9 cellular contexts compared by ENCODE assay signal in the genomic region with DNA sequence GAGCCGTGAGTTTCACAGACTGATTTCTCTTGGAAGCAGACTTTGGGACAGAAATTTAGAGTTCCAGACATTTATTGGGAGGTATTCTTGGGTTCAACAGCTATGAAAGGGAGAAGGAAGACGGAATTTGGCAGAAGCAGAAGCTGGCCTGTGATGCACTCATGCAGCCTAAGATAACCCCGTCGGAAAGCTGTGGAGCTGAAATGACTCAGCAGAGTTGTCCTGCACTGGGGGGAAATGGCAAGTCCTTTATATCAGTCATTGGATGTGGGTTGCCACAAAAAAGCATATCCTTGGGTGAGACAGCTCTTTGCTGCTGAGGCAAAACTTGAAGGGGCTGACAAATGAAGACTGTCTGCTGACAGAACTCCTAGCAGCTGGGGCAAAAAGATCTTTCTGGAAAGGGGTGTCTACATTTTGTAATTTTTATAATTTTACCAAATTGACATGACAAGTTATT. TPM values are rescaled to one million over a fixed set of nuclear protein-coding genes. Genes with fewer than 3 reads are reported as not detected.
DNase-seq lines count a peak whose midpoint lies in the region; ATAC-seq and TF ChIP-seq lines count a peak whose summit lies in the region.
"Had no signal": no experiment of that assay in that cellular context is flagged by ENCODE, and none has a peak within 500 bp of the region (broad histone marks: within the 10 kb centered on the region; RNA-seq: fewer than 3 reads in every experiment).

No MANE protein-coding gene starts in this region.

- peak overlapping the region; percentile 10 for H3K9ac ChIP-seq in skeletal muscle satellite cell (ENCODE audit: low read depth, low read length)

- TF ChIP-seq CTCF in OCI-LY7 (conservative IDR thresholded peaks at IDR 0.05; ENCODE audit: low read length) (no peak), fibroblast of mammary gland (conservative IDR thresholded peaks at IDR 0.05; ENCODE audit: control insufficient read depth, insufficient read depth, low read depth, low read length) (no peak), type B pancreatic cell (conservative IDR thresholded peaks at IDR 0.05) (no peak)

- H3K4me2 ChIP-seq in OCI-LY7 (ENCODE audit: low read length) (no peak overlapping the region), skeletal muscle satellite cell (ENCODE audit: low read length) (peak overlapping the region; percentile 32)

- POLR2A ChIA-PET in OCI-LY7 (lab: Charles Lee), result interaction anchor here (0.8 kb wide), 1 partner anchor 17 kb away, joined by 3 read pairs; no protein-coding TSS in a partner anchor

- no peaks in the 10 kb centered on the region for H3K36me3 ChIP-seq in OCI-LY7 (ENCODE audit: insufficient read depth, low read length)
- H3K36me3 ChIP-seq in skeletal muscle satellite cell (ENCODE audit: insufficient read depth, low read length), result no peaks in the 10 kb centered on the region

- no peak overlapping the region for H3K27ac Mint-ChIP-seq in type B pancreatic cell
- H3K27ac Mint-ChIP-seq: nephron had no signal

- no peak overlapping the region for H3K27ac ChIP-seq in OCI-LY7 (ENCODE audit: low read depth, low read length, poor library complexity, severe bottlenecking)

- H3K4me3 ChIP-seq in OCI-LY7 (ENCODE audit: low read depth, low read length, poor library complexity, severe bottlenecking), result no peak overlapping the region
- no peak overlapping the region for H3K4me3 ChIP-seq in fibroblast of mammary gland (ENCODE audit: control insufficient read depth, low read depth, low read length)
- no peak overlapping the region for H3K4me3 ChIP-seq in skeletal muscle satellite cell (ENCODE audit: low read length)

- H3K27me3 Mint-ChIP-seq in type B pancreatic cell, result no peaks in the 10 kb centered on the region

- DNase-seq in stimulated activated CD4-positive, alpha-beta T cell treated with anti-CD3 and anti-CD28 coated beads, Interleukin-15, amount 100 ng/mL, for 24 hours, result peak; percentile 43
- DNase-seq in stimulated activated CD4-positive, alpha-beta T cell treated with anti-CD3 and anti-CD28 coated beads, Interleukin-12 subunit alpha, Interleukin-12 subunit beta, amount 100 ng/mL, for 4 hours, result no peak
- DNase-seq in OCI-LY7 (ENCODE audit: low spot score) (no peak), fibroblast of mammary gland (ENCODE audit: low read depth) (peak; percentile 88), NCI-H146 treated with DMSO at 0.1 percent for 48 hours (lab: John Stamatoyannopoulos, UW; ENCODE audit: unreplicated experiment) (no peak), type B pancreatic cell (ENCODE audit: extremely low spot score, unreplicated experiment) (no peak)

- H4K20me1 ChIP-seq in OCI-LY7 (ENCODE audit: insufficient read depth, low read length), result no peaks in the 10 kb centered on the region

- no peaks in the 10 kb centered on the region for H3K79me2 ChIP-seq in OCI-LY7 (ENCODE audit: insufficient read depth, low read depth, low read length)

- no peaks in the 10 kb centered on the region for H3K36me3 Mint-ChIP-seq in type B pancreatic cell

- H3K9me3 Mint-ChIP-seq in type B pancreatic cell, result no peaks in the 10 kb centered on the region
- H3K9me3 Mint-ChIP-seq: nephron had no signal

- no peaks in the 10 kb centered on the region for H3K9me2 ChIP-seq in OCI-LY7 (ENCODE audit: insufficient read depth, low read length)

- H3K9me3 ChIP-seq in OCI-LY7 (ENCODE audit: low read length) (no peaks in the 10 kb centered on the region), skeletal muscle satellite cell (replicated peaks; ENCODE audit: low read length) (no peaks in the 10 kb centered on the region)

- 0 out of 2 replicates have a peak overlapping the region, but pooled peaks have one; percentile 41 for H2AFZ ChIP-seq in OCI-LY7 (ENCODE audit: low read length)

- no TSS peak for BruUV-seq in OCI-LY7 (replicated peaks; lab: Mats Ljungman, UMichigan)

- intact Hi-C loops in OCI-LY7 (cut with micrococcal nuclease; ENCODE audit: unreplicated experiment), result no loop called here

- no peak overlapping the region for H3K4me3 Mint-ChIP-seq in type B pancreatic cell
- H3K4me3 Mint-ChIP-seq: nephron had no signal

- no peaks in the 10 kb centered on the region for H3K27me3 ChIP-seq in skeletal muscle satellite cell (ENCODE audit: control insufficient read depth, insufficient read depth, low read length)

- no peak for ATAC-seq in GM18520 (IDR thresholded peaks at IDR 0.05; ENCODE audit: unreplicated experiment)

- CTCF ChIA-PET in OCI-LY7 (lab: Charles Lee; ENCODE audit: unreplicated experiment), result no interaction called here

- H3K4me1 Mint-ChIP-seq in type B pancreatic cell (ENCODE audit: unreplicated experiment), result peaks cover 15% of the 10 kb centered on the region
- H3K4me1 Mint-ChIP-seq: nephron had no signal

- H3K4me1 ChIP-seq in OCI-LY7 (ENCODE audit: insufficient read depth, low read length, poor library complexity, severe bottlenecking) (no peaks in the 10 kb centered on the region), skeletal muscle satellite cell (ENCODE audit: control insufficient read depth, insufficient read depth, low read length) (peaks cover 6% of the 10 kb centered on the region)

RNA-seq across cellular contexts. Expression of gene MICU1, which starts 11.5 kb away (rescaled TPM):
- total RNA-seq in OCI-LY7 (2014; rRNA removed; shearing (Covaris generic)), result 27.0 and 27.2 TPM in 2 replicates
- total RNA-seq in OCI-LY7 (2022), result 33.0 and 33.6 TPM in 2 replicates
- total RNA-seq in skeletal muscle satellite cell (2012; rRNA removed), result 33.4 and 43.6 TPM in 2 replicates
- total RNA-seq in type B pancreatic cell (ENCODE audit: low replicate concordance), result 36.9 and 40.3 TPM in 2 replicates

RNA-seq across cellular contexts. Expression of gene MCU, which starts 54.5 kb away (rescaled TPM):
- total RNA-seq in OCI-LY7 (2014; rRNA removed; shearing (Covaris generic)), result 7.7 and 9.9 TPM in 2 replicates
- 9.4 and 17.6 TPM in 2 replicates for total RNA-seq in OCI-LY7 (2022)
- total RNA-seq in skeletal muscle satellite cell (2012; rRNA removed), result 30.9 and 40.0 TPM in 2 replicates
- total RNA-seq in type B pancreatic cell (ENCODE audit: low replicate concordance), result 26.0 and 27.0 TPM in 2 replicates

Comparison
In these comparisons a context has a peak if more than half of its experiments do, and no peak if none do; other contexts are left out.
1. DNase-seq: peak in stimulated activated CD4-positive, alpha-beta T cell treated with anti-CD3 and anti-CD28 coated beads, Interleukin-15, amount 100 ng/mL, for 24 hours (single experiment) and fibroblast of mammary gland (single experiment); none in stimulated activated CD4-positive, alpha-beta T cell treated with anti-CD3 and anti-CD28 coated beads, Interleukin-12 subunit alpha, Interleukin-12 subunit beta, amount 100 ng/mL, for 4 hours (single experiment), OCI-LY7 (single experiment), NCI-H146 treated with DMSO at 0.1 percent for 48 hours (single experiment) and type B pancreatic cell (single experiment).